ENCODE assay signal across 8 cellular contexts in genomic region chr4:69617083-69617694, GRCh38. TPM values are rescaled to one million over a fixed set of nuclear protein-coding genes. Genes with fewer than 3 reads are reported as not detected.
A peak's percentile ranks its signal among the peaks of the same experiment; 100 is the strongest.
DNase-seq lines count a peak whose midpoint lies in the region; ATAC-seq and TF ChIP-seq lines count a peak whose summit lies in the region.

No MANE protein-coding gene starts in this region.

- no peak overlapping the region for H3K4me3 Mint-ChIP-seq in progenitor cell of endocrine pancreas (ENCODE audit: low read depth)

- ATAC-seq in activated CD4-positive, CD25-positive, alpha-beta regulatory T cell treated with anti-CD3 and anti-CD28 coated beads, Interleukin-2, amount 50 U/mL, for 24 hours, result no peak

- H3K36me3 Mint-ChIP-seq in progenitor cell of endocrine pancreas (ENCODE audit: insufficient read depth), result peaks cover 9% of the 10 kb centered on the region

- no peak overlapping the region for H3K27ac Mint-ChIP-seq in progenitor cell of endocrine pancreas

- peaks cover 11% of the 10 kb centered on the region for H3K4me1 Mint-ChIP-seq in progenitor cell of endocrine pancreas (ENCODE audit: low read depth)

- no peaks in the 10 kb centered on the region for H3K27me3 Mint-ChIP-seq in progenitor cell of endocrine pancreas

- H3K9me3 Mint-ChIP-seq in progenitor cell of endocrine pancreas (ENCODE audit: low read depth), result peaks cover 27% of the 10 kb centered on the region

- peak; percentile 79 for TF ChIP-seq CTCF in progenitor cell of endocrine pancreas (IDR thresholded peaks at IDR 0.05; ENCODE audit: unreplicated experiment)

- DNase-seq in DMS 273 (lab: John Stamatoyannopoulos, UW; ENCODE audit: unreplicated experiment), result peak; percentile 45
- no peak for DNase-seq in DMS 273 treated with DMSO at 0.1 percent for 48 hours (lab: John Stamatoyannopoulos, UW)
- DNase-seq in NCI-H146 (lab: John Stamatoyannopoulos, UW), result peak; percentile 73
- peak; percentile 17 for DNase-seq in dermis blood vessel endothelial cell
- DNase-seq in progenitor cell of endocrine pancreas (ENCODE audit: low spot score, unreplicated experiment), result no peak
- DNase-seq in activated naive CD4-positive, alpha-beta T cell treated with anti-CD3 and anti-CD28 coated beads, Interleukin-2, amount 50 U/mL, for 16 hours, result no peak
- DNase-seq in NCI-H2081 treated with DMSO at 0.1 percent for 48 hours (lab: John Stamatoyannopoulos, UW), result no peak

RNA-seq across cellular contexts. Expression of gene UGT2A2, which starts 22.3 kb away (rescaled TPM):
- total RNA-seq in dermis blood vessel endothelial cell (not detected in 2 replicates), progenitor cell of endocrine pancreas (not detected in 2 replicates)

RNA-seq across cellular contexts. Expression of gene UGT2A1, which starts 35.9 kb away (rescaled TPM):
- total RNA-seq in dermis blood vessel endothelial cell (under 0.01 and 0.05 TPM in 2 replicates), progenitor cell of endocrine pancreas (not detected in 2 replicates)

Comparison
In these comparisons a context has a peak if more than half of its experiments do, and no peak if none do; other contexts are left out.
1. DNase-seq: peak in DMS 273 (single experiment), NCI-H146 (single experiment) and dermis blood vessel endothelial cell (single experiment); none in DMS 273 treated with DMSO at 0.1 percent for 48 hours (single experiment), progenitor cell of endocrine pancreas (single experiment), activated naive CD4-positive, alpha-beta T cell treated with anti-CD3 and anti-CD28 coated beads, Interleukin-2, amount 50 U/mL, for 16 hours (single experiment) and NCI-H2081 treated with DMSO at 0.1 percent for 48 hours (single experiment).